ENCODE assay signal across 8 cellular contexts in the genomic region with DNA sequence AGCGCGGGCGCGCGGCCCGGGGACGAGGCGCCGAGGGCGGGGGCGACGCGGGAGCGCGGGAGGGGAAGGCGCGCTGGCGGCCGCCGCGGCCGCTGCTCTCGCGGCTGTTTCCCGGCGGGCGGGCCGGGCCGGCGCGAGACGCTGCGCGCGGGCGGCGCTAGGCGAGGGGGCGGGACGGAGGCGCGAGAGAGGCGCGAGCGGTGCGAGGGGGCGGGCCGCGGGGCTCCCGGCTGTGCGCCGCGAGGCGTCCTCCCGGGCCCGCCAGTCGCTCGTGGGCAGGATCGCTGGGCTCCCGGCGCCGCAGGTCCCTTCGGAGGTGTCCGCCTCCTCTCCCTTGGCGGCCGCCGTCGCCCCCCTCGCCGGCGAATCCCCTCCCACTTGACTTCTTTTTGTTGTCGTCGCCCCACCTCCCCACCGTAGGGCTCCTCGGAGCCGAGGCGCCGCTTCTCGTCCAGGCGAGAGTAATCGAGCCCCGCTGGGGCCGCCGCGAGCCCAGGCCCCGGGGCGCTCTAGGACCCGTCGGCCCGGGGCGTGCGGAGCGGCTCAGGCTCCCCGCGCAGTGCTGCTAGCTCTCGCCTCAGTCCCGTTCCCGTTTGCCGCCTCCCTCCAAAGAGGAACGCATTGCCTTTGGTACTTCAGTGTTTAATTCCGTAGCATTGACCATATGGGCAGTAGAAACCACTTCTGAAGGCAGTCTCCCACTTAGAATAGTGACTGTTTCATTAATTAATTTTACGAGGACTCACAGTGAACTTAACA. TPM values are rescaled to one million over a fixed set of nuclear protein-coding genes. Genes with fewer than 3 reads are reported as not detected.
DNase-seq lines count a peak whose midpoint lies in the region; ATAC-seq and TF ChIP-seq lines count a peak whose summit lies in the region.

Gene RANBP9 (minus strand): TSS at position 110 of the 759 bp plus-strand sequence. CDS start 330 bp downstream, outside the sequence.

- peak within 1 kb of the TSS; percentile 81 for H2AFZ ChIP-seq in SU-DHL-6 (ENCODE audit: low read depth, low read length, severe bottlenecking)
- H2AFZ ChIP-seq in parathyroid adenoma: peak within 1 kb of the TSS; percentile 97

- H3K27me3 ChIP-seq in SU-DHL-6 (ENCODE audit: low read length): no peaks in the 10 kb centered on the region
- H3K27me3 ChIP-seq in parathyroid adenoma (ENCODE audit: control insufficient read depth, insufficient read depth, low read length): no peaks in the 10 kb centered on the region
- no peaks in the 10 kb centered on the region for H3K27me3 ChIP-seq in tibial artery

- peak; percentile 29 for TF ChIP-seq POLR2A in GM10847 (IDR thresholded peaks at IDR 0.05; ENCODE audit: extremely low read depth, insufficient read length)

- peaks cover 41% of the 10 kb centered on the region for H3K79me2 ChIP-seq in SU-DHL-6 (ENCODE audit: insufficient read depth, low read length)
- peaks cover 25% of the 10 kb centered on the region for H3K79me2 ChIP-seq in parathyroid adenoma

- peaks cover 9% of the 10 kb centered on the region for H3K4me1 ChIP-seq in parathyroid adenoma
- peaks cover 0 to 24% (median 17%) of the 10 kb centered on the region in 4 donors for H3K4me1 ChIP-seq in tibial artery

- no peaks in the 10 kb centered on the region for H3K9me2 ChIP-seq in SU-DHL-6 (replicated peaks; ENCODE audit: insufficient read depth, low read length)

- H3K4me1 Mint-ChIP-seq in activated naive CD8-positive, alpha-beta T cell treated with anti-CD3 and anti-CD28 coated beads, Interleukin-2, amount 10 ng/mL, durations not matched to agents 7 days and 5 days: peaks cover 38% of the 10 kb centered on the region

- ATAC-seq in HG02610 (IDR thresholded peaks at IDR 0.05; ENCODE audit: unreplicated experiment) (peak; percentile 79), Right ventricle myocardium inferior (peak; percentile 96)
- ATAC-seq in activated naive CD8-positive, alpha-beta T cell treated with anti-CD3 and anti-CD28 coated beads, Interleukin-2, amount 10 ng/mL, durations not matched to agents 7 days and 5 days (ENCODE audit: low read depth): peak; percentile 84

- H3K36me3 ChIP-seq in SU-DHL-6 (ENCODE audit: low read length) (no peaks in the 10 kb centered on the region), parathyroid adenoma (ENCODE audit: control insufficient read depth, insufficient read depth, low read length) (no peaks in the 10 kb centered on the region), tibial artery (no peaks in the 10 kb centered on the region)

- H3K4me3 ChIP-seq in SU-DHL-6 (ENCODE audit: insufficient read depth, low read length, poor library complexity, severe bottlenecking) (peak within 1 kb of the TSS; percentile 97), parathyroid adenoma (ENCODE audit: low read depth, low read length) (peak within 1 kb of the TSS; percentile 84), tibial artery (peak within 1 kb of the TSS; percentile 76 to 92)

- H3K27me3 Mint-ChIP-seq in activated naive CD8-positive, alpha-beta T cell treated with anti-CD3 and anti-CD28 coated beads, Interleukin-2, amount 10 ng/mL, durations not matched to agents 7 days and 5 days: no peaks in the 10 kb centered on the region

- POLR2A ChIA-PET in activated naive CD8-positive, alpha-beta T cell treated with anti-CD3 and anti-CD28 coated beads, Interleukin-2, amount 10 ng/mL, durations not matched to agents 7 days and 5 days (lab: Charles Lee): interaction anchor here (0.6 to 4.6 kb wide), 15 partner anchors 10 to 137 kb away, joined by 3 to 47 read pairs (median 6); partner anchors contain the start of genes NOL7 and SIRT5

- H3K27ac Mint-ChIP-seq in activated naive CD8-positive, alpha-beta T cell treated with anti-CD3 and anti-CD28 coated beads, Interleukin-2, amount 10 ng/mL, durations not matched to agents 7 days and 5 days: peak within 1 kb of the TSS; percentile 97

- H3K4me3 Mint-ChIP-seq in activated naive CD8-positive, alpha-beta T cell treated with anti-CD3 and anti-CD28 coated beads, Interleukin-2, amount 10 ng/mL, durations not matched to agents 7 days and 5 days: peak within 1 kb of the TSS; percentile 98

- H3K9me3 ChIP-seq in SU-DHL-6 (ENCODE audit: insufficient read depth, low read length): no peaks in the 10 kb centered on the region
- no peaks in the 10 kb centered on the region for H3K9me3 ChIP-seq in parathyroid adenoma (ENCODE audit: control insufficient read depth, low read length)
- H3K9me3 ChIP-seq in tibial artery: no peaks in the 10 kb centered on the region

- TF ChIP-seq CTCF in SU-DHL-6 (IDR thresholded peaks at IDR 0.05; ENCODE audit: insufficient read depth, low read length, poor library complexity, severe bottlenecking): no peak
- TF ChIP-seq CTCF in parathyroid adenoma (IDR thresholded peaks at IDR 0.05): peak; percentile 14
- no peak for TF ChIP-seq CTCF in tibial artery (IDR thresholded peaks at IDR 0.05)

- peaks cover 34% of the 10 kb centered on the region for H4K20me1 ChIP-seq in SU-DHL-6 (ENCODE audit: low read depth, low read length)

- H3K27ac ChIP-seq in SU-DHL-6 (ENCODE audit: low read depth, low read length): peak within 1 kb of the TSS; percentile 81
- H3K27ac ChIP-seq in parathyroid adenoma: peak within 1 kb of the TSS; percentile 96
- peak within 1 kb of the TSS; percentile 92 to 96 for H3K27ac ChIP-seq in tibial artery

- H3K9ac ChIP-seq in SU-DHL-6 (ENCODE audit: low read length): peak within 1 kb of the TSS; percentile 91
- H3K9ac ChIP-seq in parathyroid adenoma: peak within 1 kb of the TSS; percentile 71

- H3K36me3 Mint-ChIP-seq in activated naive CD8-positive, alpha-beta T cell treated with anti-CD3 and anti-CD28 coated beads, Interleukin-2, amount 10 ng/mL, durations not matched to agents 7 days and 5 days: peaks cover 17% of the 10 kb centered on the region

- intact Hi-C loops in Right ventricle myocardium inferior (cut with DNase I) (loop anchor here (1.0 to 5.0 kb wide), 4 partner anchors 55 to 135 kb away; partner anchors contain the start of genes MCUR1 and NOL7), tibial artery (cut with DNase I; ENCODE audit: low total_unique reads) (loop anchor here (10.0 kb wide), 1 partner anchor 53 kb away; no protein-coding TSS in a partner anchor)

- peaks cover 27% of the 10 kb centered on the region for H3F3A ChIP-seq in SU-DHL-6 (ENCODE audit: insufficient read depth)

- peaks cover 7% of the 10 kb centered on the region for H3K9me3 Mint-ChIP-seq in activated naive CD8-positive, alpha-beta T cell treated with anti-CD3 and anti-CD28 coated beads, Interleukin-2, amount 10 ng/mL, durations not matched to agents 7 days and 5 days

- DNase-seq in NCI-H1092 treated with DMSO at 0.1 percent for 48 hours (lab: John Stamatoyannopoulos, UW) (peak; percentile 62), Right ventricle myocardium inferior (ENCODE audit: missing footprints) (peak; percentile 94), tibial artery (peak; percentile 89 to 94)
- DNase-seq in activated naive CD8-positive, alpha-beta T cell treated with anti-CD3 and anti-CD28 coated beads, Interleukin-2, amount 10 ng/mL, durations not matched to agents 7 days and 5 days: peak; percentile 95

- H3K4me2 ChIP-seq in SU-DHL-6 (ENCODE audit: low read depth, low read length, poor library complexity, severe bottlenecking) (peak within 1 kb of the TSS; percentile 84), parathyroid adenoma (ENCODE audit: low read length) (peak within 1 kb of the TSS; percentile 83)

RNA-seq across cellular contexts. Expression of gene RANBP9, which starts in this region (rescaled TPM):
- total RNA-seq in activated naive CD8-positive, alpha-beta T cell treated with anti-CD3 and anti-CD28 coated beads, Interleukin-2, amount 10 ng/mL, durations not matched to agents 7 days and 5 days: 10 to 100 TPM; 55.3 to 56.3 TPM
- 32.3 TPM for total RNA-seq in Right ventricle myocardium inferior

Comparison
In these comparisons a context has a peak if more than half of its experiments do, and no peak if none do; other contexts are left out.
1. Peak in every context shown above with its lines: DNase-seq, ATAC-seq, H3K4me3 ChIP-seq and H3K27ac ChIP-seq.